8 cellular contexts compared by ENCODE assay signal in the genomic region with DNA sequence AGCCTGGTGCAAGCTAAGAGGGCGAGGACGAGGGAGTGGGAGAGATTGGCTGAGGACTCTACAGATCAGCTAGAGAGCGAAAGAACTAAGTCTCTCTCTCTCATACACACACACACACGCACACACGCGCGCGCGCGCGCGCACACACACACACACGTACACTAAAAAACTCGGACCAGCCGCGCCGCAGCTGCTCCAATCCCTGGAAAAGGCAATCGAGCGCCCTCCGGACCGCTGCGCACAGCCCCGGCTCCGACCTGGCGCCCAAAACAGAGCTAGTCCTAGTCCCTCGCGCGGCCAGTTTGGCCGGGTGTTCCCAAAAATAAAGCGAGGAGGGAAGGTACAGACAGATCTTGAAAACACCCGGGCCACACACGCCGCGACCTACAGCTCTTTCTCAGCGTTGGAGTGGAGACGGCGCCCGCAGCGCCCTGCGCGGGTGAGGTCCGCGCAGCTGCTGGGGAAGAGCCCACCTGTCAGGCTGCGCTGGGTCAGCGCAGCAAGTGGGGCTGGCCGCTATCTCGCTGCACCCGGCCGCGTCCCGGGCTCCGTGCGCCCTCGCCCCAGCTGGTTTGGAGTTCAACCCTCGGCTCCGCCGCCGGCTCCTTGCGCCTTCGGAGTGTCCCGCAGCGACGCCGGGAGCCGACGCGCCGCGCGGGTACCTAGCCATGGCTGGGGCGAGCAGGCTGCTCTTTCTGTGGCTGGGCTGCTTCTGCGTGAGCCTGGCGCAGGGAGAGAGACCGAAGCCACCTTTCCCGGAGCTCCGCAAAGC. TPM values are rescaled to one million over a fixed set of nuclear protein-coding genes. Genes with fewer than 3 reads are reported as not detected.
DNase-seq lines count a peak whose midpoint lies in the region; ATAC-seq lines count a peak whose summit lies in the region.

TSS of gene BMP3 (plus strand) at position 92 of the 772 bp plus-strand sequence. CDS start at position 669, 577 bp downstream.

- peaks cover 4% of the 10 kb centered on the region for H3K4me1 ChIP-seq in ectodermal cell (ENCODE audit: control insufficient read depth, insufficient read depth, low read length)
- H3K4me1 ChIP-seq in mucosa of rectum (ENCODE audit: control insufficient read depth in 2 of 2, insufficient read depth in 2 of 2, low read length in 2 of 2), result peaks cover 6 to 15% of the 10 kb centered on the region in 2 donors

- H3K4me3 ChIP-seq in ectodermal cell (ENCODE audit: insufficient read depth, low read depth, low read length), result peak within 1 kb of the TSS; percentile 42
- peak within 1 kb of the TSS; percentile 72 to 98 for H3K4me3 ChIP-seq in mucosa of rectum (ENCODE audit: low read length in 2 of 2)

- WGBS in ectodermal cell, 2 experiments, result 0% methylated on average over 76 of the region's 76 CpGs

- H3K27ac ChIP-seq in ectodermal cell (ENCODE audit: insufficient read depth, low read depth, low read length, poor library complexity, severe bottlenecking), result no peak within 1 kb of the TSS
- peak within 1 kb of the TSS; percentile 68 for H3K27ac ChIP-seq in mucosa of rectum (ENCODE audit: low read depth in 2 of 2, low read length in 2 of 2)

- H3K9ac ChIP-seq in mucosa of rectum (ENCODE audit: low read depth in 1 of 2, low read length in 2 of 2), result peak within 1 kb of the TSS; percentile 42 to 73

- H3K27me3 ChIP-seq in ectodermal cell (ENCODE audit: control insufficient read depth, insufficient read depth, low read length, poor library complexity, severe bottlenecking), result peaks cover 58% of the 10 kb centered on the region
- peaks cover 2 to 10% of the 10 kb centered on the region in 2 donors for H3K27me3 ChIP-seq in mucosa of rectum (ENCODE audit: control insufficient read depth in 2 of 2, insufficient read depth in 2 of 2, low read length in 2 of 2)

- DNase-seq in NCI-H2171 treated with DMSO at 0.1 percent for 48 hours (lab: John Stamatoyannopoulos, UW) (peak; percentile 14), NCI-H2171 (lab: John Stamatoyannopoulos, UW) (no peak), NCI-H82 treated with DMSO at 0.1 percent for 48 hours (lab: John Stamatoyannopoulos, UW; ENCODE audit: unreplicated experiment) (peak; percentile 7), GM19238 (ENCODE audit: insufficient read length, low spot score) (no peak)

- H3K9me3 ChIP-seq in ectodermal cell (ENCODE audit: control insufficient read depth, low read length) (no peaks in the 10 kb centered on the region), mucosa of rectum (ENCODE audit: control insufficient read depth in 2 of 2, low read length in 2 of 2) (no peaks in the 10 kb centered on the region)

- H3K36me3 ChIP-seq in ectodermal cell (ENCODE audit: control insufficient read depth, insufficient read depth, low read length) (no peaks in the 10 kb centered on the region), mucosa of rectum (ENCODE audit: control insufficient read depth in 2 of 2, insufficient read depth in 2 of 2, low read length in 2 of 2) (no peaks in the 10 kb centered on the region)

- no peak for ATAC-seq in HG03457 (IDR thresholded peaks at IDR 0.05; ENCODE audit: unreplicated experiment)
- no peak for ATAC-seq in GM18909 (IDR thresholded peaks at IDR 0.05; ENCODE audit: poor library complexity, unreplicated experiment)

RNA-seq across cellular contexts. Expression of gene BMP3, which starts in this region (rescaled TPM):
- 0.13 TPM for polyA plus RNA-seq in ectodermal cell (2013, experiment 1 of 4)
- 0.04 TPM for polyA plus RNA-seq in ectodermal cell (2013, experiment 2 of 4)
- 0.11 TPM for polyA plus RNA-seq in ectodermal cell (2013, experiment 3 of 4)
- polyA plus RNA-seq in ectodermal cell (2013, experiment 4 of 4), result 0.04 TPM

Comparison
In these comparisons a context has a peak if more than half of its experiments do, and no peak if none do; other contexts are left out.
1. DNase-seq: peak in NCI-H2171 treated with DMSO at 0.1 percent for 48 hours (single experiment) and NCI-H82 treated with DMSO at 0.1 percent for 48 hours (single experiment); none in NCI-H2171 (single experiment) and GM19238 (single experiment).